ENCODE assay signal across 8 cellular contexts in the genomic region with DNA sequence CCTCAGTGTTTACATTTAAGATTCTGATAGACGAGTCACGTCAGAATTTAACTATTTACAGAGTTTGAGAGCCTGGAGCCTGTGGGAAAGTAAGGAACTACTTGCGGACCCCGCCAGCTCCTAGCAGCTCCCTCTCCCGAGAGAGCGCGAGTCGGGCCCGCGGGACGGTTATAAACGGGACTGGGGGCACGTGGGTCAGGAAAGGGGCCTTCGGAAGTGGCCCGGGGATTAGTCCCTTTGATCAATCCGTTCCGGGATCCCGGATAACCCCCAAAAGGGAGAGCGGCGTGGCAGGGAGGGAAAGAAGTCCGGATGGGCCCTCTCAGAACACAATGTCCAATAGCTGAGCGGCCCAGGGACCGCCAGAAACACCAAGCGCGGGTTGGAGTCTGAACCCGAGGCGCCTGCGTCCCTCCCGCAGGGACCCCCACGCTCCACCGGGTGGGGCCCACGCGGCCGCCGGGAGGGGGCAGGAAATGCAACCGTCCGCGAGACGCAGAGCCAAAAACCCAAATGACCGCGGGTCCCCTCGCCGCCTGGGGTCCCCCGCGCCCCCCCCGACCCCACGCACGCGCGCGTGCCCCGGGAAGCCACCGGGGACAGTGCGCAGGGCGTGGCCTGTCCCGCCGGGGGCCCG. TPM values are rescaled to one million over a fixed set of nuclear protein-coding genes. Genes with fewer than 3 reads are reported as not detected.
A peak's percentile ranks its signal among the peaks of the same experiment; 100 is the strongest.
DNase-seq lines count a peak whose midpoint lies in the region; ATAC-seq and TF ChIP-seq lines count a peak whose summit lies in the region.

No MANE protein-coding gene starts in this region.

- peak overlapping the region; percentile 77 for H3K4me2 ChIP-seq in mesendoderm (ENCODE audit: low read length)

- peak overlapping the region; percentile 80 for H3K23ac ChIP-seq in mesendoderm (ENCODE audit: low read length)

- H2BK120ac ChIP-seq in mesendoderm (ENCODE audit: low read depth, low read length), result no peak overlapping the region

- H3K27ac Mint-ChIP-seq in activated naive CD8-positive, alpha-beta T cell treated with anti-CD3 and anti-CD28 coated beads, Interleukin-2, amount 10 ng/mL, durations not matched to agents 7 days and 5 days, result peak overlapping the region; percentile 39
- H3K27ac Mint-ChIP-seq in activated naive CD8-positive, alpha-beta T cell treated with anti-CD3 and anti-CD28 coated beads for 36 hours, result no peak overlapping the region
- H3K27ac Mint-ChIP-seq in activated T-helper 17 cell treated with anti-CD3 and anti-CD28 coated beads, Interleukin-2, amount 50 U/mL, for 72 hours, result no peak overlapping the region

- peak overlapping the region; percentile 89 for H3K4ac ChIP-seq in mesendoderm (ENCODE audit: low read depth, low read length)

- peaks cover 20% of the 10 kb centered on the region for H3K4me1 Mint-ChIP-seq in activated naive CD8-positive, alpha-beta T cell treated with anti-CD3 and anti-CD28 coated beads, Interleukin-2, amount 10 ng/mL, durations not matched to agents 7 days and 5 days
- peaks cover 21% of the 10 kb centered on the region for H3K4me1 Mint-ChIP-seq in activated naive CD8-positive, alpha-beta T cell treated with anti-CD3 and anti-CD28 coated beads for 36 hours
- peaks cover 10% of the 10 kb centered on the region for H3K4me1 Mint-ChIP-seq in activated T-helper 17 cell treated with anti-CD3 and anti-CD28 coated beads, Interleukin-2, amount 50 U/mL, for 72 hours

- H3K4me3 Mint-ChIP-seq in activated naive CD8-positive, alpha-beta T cell treated with anti-CD3 and anti-CD28 coated beads, Interleukin-2, amount 10 ng/mL, durations not matched to agents 7 days and 5 days, result peak overlapping the region; percentile 1
- no peak overlapping the region for H3K4me3 Mint-ChIP-seq in activated naive CD8-positive, alpha-beta T cell treated with anti-CD3 and anti-CD28 coated beads for 36 hours
- peak overlapping the region; percentile 5 for H3K4me3 Mint-ChIP-seq in activated T-helper 17 cell treated with anti-CD3 and anti-CD28 coated beads, Interleukin-2, amount 50 U/mL, for 72 hours

- POLR2A ChIA-PET in activated naive CD8-positive, alpha-beta T cell treated with anti-CD3 and anti-CD28 coated beads, Interleukin-2, amount 10 ng/mL, durations not matched to agents 7 days and 5 days (lab: Charles Lee), result no interaction called here

- peaks cover 7% of the 10 kb centered on the region for H3K36me3 Mint-ChIP-seq in activated naive CD8-positive, alpha-beta T cell treated with anti-CD3 and anti-CD28 coated beads, Interleukin-2, amount 10 ng/mL, durations not matched to agents 7 days and 5 days
- peaks cover 5% of the 10 kb centered on the region for H3K36me3 Mint-ChIP-seq in activated naive CD8-positive, alpha-beta T cell treated with anti-CD3 and anti-CD28 coated beads for 36 hours
- H3K36me3 Mint-ChIP-seq in activated T-helper 17 cell treated with anti-CD3 and anti-CD28 coated beads, Interleukin-2, amount 50 U/mL, for 72 hours (ENCODE audit: low read depth), result peaks cover 30% of the 10 kb centered on the region

- no peak overlapping the region for H2BK15ac ChIP-seq in mesendoderm (replicated peaks; ENCODE audit: low read depth)

- WGBS in mesendoderm (ENCODE audit: extremely low coverage, insufficient coverage, low lambda C conversion rate), result no CpG with 5 or more reads among the region's 58 CpGs
- WGBS in transverse colon (ENCODE audit: low coverage in 1 of 2), 2 donors, result 10 to 30% methylated on average over 2 to 52 of the region's 58 CpGs

- H3K27ac ChIP-seq in mesendoderm (ENCODE audit: low read depth, low read length) (peak overlapping the region; percentile 64), transverse colon (no peak overlapping the region)

- H3K36me3 ChIP-seq in mesendoderm (ENCODE audit: control insufficient read depth, insufficient read depth, low read length) (peaks cover 4% of the 10 kb centered on the region), transverse colon (no peaks in the 10 kb centered on the region)

- H2BK5ac ChIP-seq in mesendoderm (ENCODE audit: low read length), result no peak overlapping the region

- TF ChIP-seq CTCF in transverse colon (IDR thresholded peaks at IDR 0.05), result no peak

- H4K8ac ChIP-seq in mesendoderm (ENCODE audit: low read depth, low read length), result peak overlapping the region; percentile 95

- no peak for DNase-seq in activated naive CD8-positive, alpha-beta T cell treated with anti-CD3 and anti-CD28 coated beads, Interleukin-2, amount 10 ng/mL, durations not matched to agents 7 days and 5 days
- no peak for DNase-seq in activated naive CD8-positive, alpha-beta T cell treated with anti-CD3 and anti-CD28 coated beads for 36 hours
- DNase-seq in mesendoderm (peak; percentile 67), transverse colon (no peak), AG20443 (ENCODE audit: low spot score) (no peak), NAMALWA (ENCODE audit: low spot score) (no peak), NCI-H524 (lab: John Stamatoyannopoulos, UW) (no peak)

- H4K5ac ChIP-seq in mesendoderm (ENCODE audit: low read length), result no peak overlapping the region

- no peak for TF ChIP-seq POLR2A in transverse colon (IDR thresholded peaks at IDR 0.05)

- H3K79me2 ChIP-seq in mesendoderm (ENCODE audit: control insufficient read depth, insufficient read depth, low read length), result peaks cover 44% of the 10 kb centered on the region

- H3K9me3 ChIP-seq in transverse colon, result no peaks in the 10 kb centered on the region

- H3K4me1 ChIP-seq in mesendoderm (ENCODE audit: control insufficient read depth, low read depth, low read length) (peaks cover 7% of the 10 kb centered on the region), transverse colon (peaks cover 17 to 38% (median 34%) of the 10 kb centered on the region in 4 donors)

- H3K56ac ChIP-seq in mesendoderm (ENCODE audit: low read length), result peak overlapping the region; percentile 100

- H3K9me3 Mint-ChIP-seq in activated naive CD8-positive, alpha-beta T cell treated with anti-CD3 and anti-CD28 coated beads, Interleukin-2, amount 10 ng/mL, durations not matched to agents 7 days and 5 days, result peaks cover 4% of the 10 kb centered on the region
- peaks cover 4% of the 10 kb centered on the region for H3K9me3 Mint-ChIP-seq in activated naive CD8-positive, alpha-beta T cell treated with anti-CD3 and anti-CD28 coated beads for 36 hours
- H3K9me3 Mint-ChIP-seq in activated T-helper 17 cell treated with anti-CD3 and anti-CD28 coated beads, Interleukin-2, amount 50 U/mL, for 72 hours, result no peaks in the 10 kb centered on the region

- peak overlapping the region; percentile 99 for H3K9ac ChIP-seq in mesendoderm (ENCODE audit: low read length)

- in situ Hi-C loops in transverse colon (cut with MboI; ENCODE audit: low pct_ligation_motif_present in 1 of 4, low pct_unique_long_range_greater_than_20kb in 1 of 4, low sequenced_read_pairs in 3 of 4), result no loop called here

- H3K18ac ChIP-seq in mesendoderm (ENCODE audit: low read length), result peak overlapping the region; percentile 85

- H3K27me3 ChIP-seq in mesendoderm (ENCODE audit: insufficient read depth, low read length, poor library complexity) (no peaks in the 10 kb centered on the region), transverse colon (peaks cover 97% of the 10 kb centered on the region)

- H3K4me3 ChIP-seq in mesendoderm (ENCODE audit: low read length) (peak overlapping the region; percentile 95), transverse colon (peak overlapping the region in 3 of 4 donors; percentile 6 to 45 (median 22))

- no peak for ATAC-seq in activated naive CD8-positive, alpha-beta T cell treated with anti-CD3 and anti-CD28 coated beads, Interleukin-2, amount 10 ng/mL, durations not matched to agents 7 days and 5 days (ENCODE audit: low read depth)
- ATAC-seq in activated T-helper 17 cell treated with anti-CD3 and anti-CD28 coated beads, Interleukin-2, amount 50 U/mL, for 72 hours (replicated peaks), result no peak

- peaks cover 4% of the 10 kb centered on the region for H3K79me1 ChIP-seq in mesendoderm (ENCODE audit: low read length)

- H3K27me3 Mint-ChIP-seq in activated naive CD8-positive, alpha-beta T cell treated with anti-CD3 and anti-CD28 coated beads, Interleukin-2, amount 10 ng/mL, durations not matched to agents 7 days and 5 days, result peaks cover 68% of the 10 kb centered on the region
- H3K27me3 Mint-ChIP-seq in activated naive CD8-positive, alpha-beta T cell treated with anti-CD3 and anti-CD28 coated beads for 36 hours, result peaks cover 74% of the 10 kb centered on the region
- H3K27me3 Mint-ChIP-seq in activated T-helper 17 cell treated with anti-CD3 and anti-CD28 coated beads, Interleukin-2, amount 50 U/mL, for 72 hours, result peaks cover 49% of the 10 kb centered on the region

- no peak overlapping the region for H2AK5ac ChIP-seq in mesendoderm (ENCODE audit: low read length)

- TF ChIP-seq EP300 in transverse colon (IDR thresholded peaks at IDR 0.05; ENCODE audit: low read depth), result no peak

- intact Hi-C loops in transverse colon (cut with DNase I; ENCODE audit: low total_unique reads), result no loop called here

RNA-seq across cellular contexts. Expression of gene ZIC5, which starts 3.6 kb away (rescaled TPM):
- total RNA-seq in activated naive CD8-positive, alpha-beta T cell treated with anti-CD3 and anti-CD28 coated beads, Interleukin-2, amount 10 ng/mL, durations not matched to agents 7 days and 5 days, result not detected
- total RNA-seq in activated naive CD8-positive, alpha-beta T cell treated with anti-CD3 and anti-CD28 coated beads for 36 hours, result not detected
- total RNA-seq in activated T-helper 17 cell treated with anti-CD3 and anti-CD28 coated beads, Interleukin-2, amount 50 U/mL, for 72 hours, result under 1 TPM in 1 of 2 donors, not detected in 1; 0.04 TPM
- 10.9 TPM for polyA plus RNA-seq in mesendoderm (2013, experiment 1 of 2)
- polyA plus RNA-seq in mesendoderm (2013, experiment 2 of 2), result 11.0 TPM
- not detected for total RNA-seq in transverse colon

RNA-seq across cellular contexts. Expression of gene ZIC2, which starts 13.6 kb away (rescaled TPM):
- total RNA-seq in activated naive CD8-positive, alpha-beta T cell treated with anti-CD3 and anti-CD28 coated beads, Interleukin-2, amount 10 ng/mL, durations not matched to agents 7 days and 5 days, result not detected
- not detected for total RNA-seq in activated naive CD8-positive, alpha-beta T cell treated with anti-CD3 and anti-CD28 coated beads for 36 hours
- total RNA-seq in activated T-helper 17 cell treated with anti-CD3 and anti-CD28 coated beads, Interleukin-2, amount 50 U/mL, for 72 hours, result under 1 TPM in 1 of 2 donors, not detected in 1; 0.84 TPM
- polyA plus RNA-seq in mesendoderm (2013, experiment 1 of 2), result 230 TPM
- 222 TPM for polyA plus RNA-seq in mesendoderm (2013, experiment 2 of 2)
- total RNA-seq in transverse colon, result not detected
